Comparison of ENCODE assay signal across 10 cellular contexts in the genomic region with DNA sequence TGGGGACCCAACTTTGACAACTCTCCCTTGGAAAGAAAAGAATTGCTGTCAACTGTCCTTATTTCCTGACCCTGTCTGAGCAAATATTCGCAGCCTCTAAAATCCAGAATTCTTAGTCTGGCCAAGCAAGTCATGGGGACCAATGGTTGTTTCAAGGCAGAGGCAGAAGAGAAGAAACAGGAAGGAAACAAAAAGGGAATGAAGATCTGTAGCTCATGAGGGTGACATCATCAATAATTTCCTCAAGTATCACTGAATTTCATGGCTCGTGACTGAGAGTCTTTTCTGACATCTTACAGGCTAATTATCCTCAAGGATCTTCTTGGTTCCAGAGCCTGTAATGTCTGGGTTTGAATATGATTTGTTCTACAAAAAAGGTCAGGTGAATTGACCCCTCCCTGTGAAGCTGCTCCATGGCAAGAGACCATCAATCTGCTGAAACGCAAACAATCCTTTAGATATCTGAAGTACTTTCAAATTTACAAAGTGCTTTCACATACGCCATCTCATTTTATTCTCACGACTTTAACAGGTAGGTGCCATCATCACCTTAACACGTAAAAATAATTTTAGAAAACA. TPM values are rescaled to one million over a fixed set of nuclear protein-coding genes. Genes with fewer than 3 reads are reported as not detected.
A peak's percentile ranks its signal among the peaks of the same experiment; 100 is the strongest.
DNase-seq lines count a peak whose midpoint lies in the region; ATAC-seq, FAIRE-seq and TF ChIP-seq lines count a peak whose summit lies in the region.
"Had no signal": no experiment of that assay in that cellular context is flagged by ENCODE, and none has a peak within 500 bp of the region (broad histone marks: within the 10 kb centered on the region; RNA-seq: fewer than 3 reads in every experiment).

No MANE protein-coding gene starts in this region.

- H3K9ac ChIP-seq in fibroblast of lung (ENCODE audit: insufficient read depth, low read length) = no peak overlapping the region

- TF ChIP-seq CTCF in fibroblast of lung (conservative IDR thresholded peaks at IDR 0.05 in 1 of 2, IDR thresholded peaks at IDR 0.05 in 1 of 2; ENCODE audit: low read depth in 1 of 2, low read length in 2 of 2) = no peak

- DNase-seq in SJSA1 (ENCODE audit: low read depth in 1 of 2, low spot score in 2 of 2) (peak in 1 of 2 experiments; percentile 37), fibroblast of lung (ENCODE audit: low read depth in 2 of 2) (peak; percentile 27 to 38), NCI-H128 (lab: John Stamatoyannopoulos, UW; ENCODE audit: unreplicated experiment) (no peak), H54 (ENCODE audit: insufficient read length, low spot score) (no peak)
- DNase-seq: Right ventricle myocardium superior had no signal

- H3K9me3 ChIP-seq in SJSA1 (replicated peaks) = no peaks in the 10 kb centered on the region
- H3K9me3 ChIP-seq in fibroblast of lung (ENCODE audit: control insufficient read depth, insufficient read depth, low read depth, low read length) = no peaks in the 10 kb centered on the region

- no peaks in the 10 kb centered on the region for H3K27me3 ChIP-seq in ACC112 (ENCODE audit: insufficient read depth, low read length)
- no peaks in the 10 kb centered on the region for H3K27me3 ChIP-seq in SJSA1 (replicated peaks)
- H3K27me3 ChIP-seq in fibroblast of lung (ENCODE audit: control insufficient read depth, insufficient read depth, low read length) = no peaks in the 10 kb centered on the region

- H3K79me2 ChIP-seq in ACC112 (ENCODE audit: control insufficient read depth, insufficient read depth, low read length, unreplicated experiment) (peaks cover 96% of the 10 kb centered on the region), fibroblast of lung (ENCODE audit: control insufficient read depth, insufficient read depth, low read length) (peaks cover 89% of the 10 kb centered on the region)

- peak overlapping the region; percentile 77 for H3K4me2 ChIP-seq in fibroblast of lung (ENCODE audit: extremely low read depth, insufficient read depth, low read length)

- H2AFZ ChIP-seq in ACC112 (ENCODE audit: low read length, unreplicated experiment) (no peak overlapping the region), fibroblast of lung (ENCODE audit: low read length) (no peak overlapping the region)

- TF ChIP-seq POLR2A in H54 (IDR thresholded peaks at IDR 0.05; ENCODE audit: low read depth, low read length) = no peak

- H3K4me3 ChIP-seq in ACC112 (ENCODE audit: low read depth, low read length) (peak overlapping the region; percentile 79), GM08714 (ENCODE audit: low read length) (peak overlapping the region; percentile 73), SJSA1 (peak overlapping the region; percentile 69), fibroblast of lung (replicated peaks in 1 of 4; ENCODE audit: control extremely low read depth in 1 of 4, insufficient read depth in 1 of 4, low read depth in 3 of 4, low read length in 4 of 4) (peak overlapping the region; percentile 79 to 95 (median 90))

- peak overlapping the region; percentile 94 for H3K27ac ChIP-seq in ACC112 (ENCODE audit: low read depth, low read length)
- H3K27ac ChIP-seq in SJSA1 = peak overlapping the region; percentile 96
- peak overlapping the region; percentile 96 for H3K27ac ChIP-seq in fibroblast of lung (ENCODE audit: insufficient read depth, low read length)

- FAIRE-seq in H54 (lab: Jason Lieb, UNC) = no peak
- FAIRE-seq: bronchial epithelial cell had no signal

- no peaks in the 10 kb centered on the region for H4K20me1 ChIP-seq in fibroblast of lung (ENCODE audit: control insufficient read depth, extremely low read depth, insufficient read depth, low read length)

- H3K36me3 ChIP-seq in ACC112 (ENCODE audit: insufficient read depth, low read length) (peaks cover 13% of the 10 kb centered on the region), SJSA1 (peaks cover 66% of the 10 kb centered on the region), fibroblast of lung (ENCODE audit: control insufficient read depth, insufficient read depth, low read length) (no peaks in the 10 kb centered on the region)

- H3K4me1 ChIP-seq in ACC112 (ENCODE audit: control insufficient read depth, insufficient read depth, low read length, unreplicated experiment) (peaks cover 43% of the 10 kb centered on the region), SJSA1 (replicated peaks) (peaks cover 46% of the 10 kb centered on the region), fibroblast of lung (ENCODE audit: control insufficient read depth, extremely low read depth, insufficient read depth, low read length) (peaks cover 7% of the 10 kb centered on the region)

- ATAC-seq in HG02938 (IDR thresholded peaks at IDR 0.05; ENCODE audit: unreplicated experiment) (no peak), HG03378 (IDR thresholded peaks at IDR 0.05; ENCODE audit: unreplicated experiment) (no peak)

RNA-seq across cellular contexts. Expression of a gene that starts 5.8 kb away (rescaled TPM):
- 126 and 136 TPM in 2 replicates for total RNA-seq in SJSA1 (2014; rRNA removed; shearing (Covaris generic))
- 9.8 and 17.8 TPM in 2 replicates for total RNA-seq in fibroblast of lung
- polyA plus RNA-seq in fibroblast of lung = 13.4 and 19.2 TPM in 2 replicates
- 6.2 and 10.6 TPM in 2 replicates for polyA plus RNA-seq in fibroblast of lung (2012)
- polyA minus RNA-seq in fibroblast of lung (ENCODE audit: low replicate concordance) = 17.8 and 53.6 TPM in 2 replicates

Comparison
In these comparisons a context has a peak if more than half of its experiments do, and no peak if none do; other contexts are left out.
1. DNase-seq: peak in fibroblast of lung (2 of 2); none in NCI-H128 (single experiment) and H54 (single experiment).
2. Peak in every context shown above with its lines, with median percentiles within 50 percentile points of each other: H3K27ac ChIP-seq and H3K4me3 ChIP-seq.